In genomic region chr9:6015278-6016157, GRCh38 we compare ENCODE assay signal across 8 cellular contexts. TPM values are rescaled to one million over a fixed set of nuclear protein-coding genes. Genes with fewer than 3 reads are reported as not detected.
DNase-seq lines count a peak whose midpoint lies in the region; ATAC-seq and TF ChIP-seq lines count a peak whose summit lies in the region.

Gene RANBP6, minus strand, starts transcription at chr9:6015624. Its CDS starts 17 bp downstream, at chr9:6015607.

- no peaks in the 10 kb centered on the region for H3K9me3 Mint-ChIP-seq in brain

- TF ChIP-seq POLR2A in gastrocnemius medialis (IDR thresholded peaks at IDR 0.05): peak; percentile 20 to 68

- H3K9me3 ChIP-seq in iPS DF 6.9 (ENCODE audit: control insufficient read depth, insufficient read depth, low read length) (no peaks in the 10 kb centered on the region), gastrocnemius medialis (no peaks in the 10 kb centered on the region)

- peak within 1 kb of the TSS; percentile 96 to 99 (median 98) for H3K27ac Mint-ChIP-seq in brain

- H3K4me1 ChIP-seq in iPS DF 6.9 (ENCODE audit: control insufficient read depth, insufficient read depth, low read length) (no peaks in the 10 kb centered on the region), gastrocnemius medialis (peaks cover 43 to 47% of the 10 kb centered on the region in 2 donors)

- DNase-seq in NCI-H1417 (lab: John Stamatoyannopoulos, UW): peak; percentile 78 to 84 (median 81)
- DNase-seq in NCI-H1417 treated with DMSO at 0.1 percent for 48 hours (lab: John Stamatoyannopoulos, UW): no peak
- peak; percentile 84 for DNase-seq in NCI-H2107 treated with DMSO at 0.1 percent for 48 hours (lab: John Stamatoyannopoulos, UW; ENCODE audit: unreplicated experiment)
- peak; percentile 88 for DNase-seq in UCSD-AML1 (lab: John Stamatoyannopoulos, UW; ENCODE audit: unreplicated experiment)
- DNase-seq in iPS DF 6.9 (ENCODE audit: low read depth, low spot score): no peak
- DNase-seq in gastrocnemius medialis: peak; percentile 85 to 86

- in situ Hi-C loops in gastrocnemius medialis (cut with MboI; ENCODE audit: low sequenced_read_pairs in 4 of 4): loop anchor here in 2 of 4 donors (25.0 kb wide), 2 partner anchors 378 to 672 kb away; partner anchors contain the start of gene RIC1 (in 1 of the 2)

- H3K36me3 ChIP-seq in iPS DF 6.9 (ENCODE audit: control insufficient read depth, insufficient read depth, low read length) (peaks cover 2% of the 10 kb centered on the region; the same call in 1 of the 2 replicates), gastrocnemius medialis (peaks cover 0 to 12% of the 10 kb centered on the region in 2 donors)

- H3K27ac ChIP-seq in iPS DF 6.9 (ENCODE audit: low read length): no peak within 1 kb of the TSS
- peak within 1 kb of the TSS; percentile 83 to 91 (median 86) for H3K27ac ChIP-seq in gastrocnemius medialis

- H3K27me3 Mint-ChIP-seq in brain: peaks cover 15% of the 10 kb centered on the region

- peaks cover 52% of the 10 kb centered on the region for H3K4me1 Mint-ChIP-seq in brain

- peaks cover 42% of the 10 kb centered on the region for H3K36me3 Mint-ChIP-seq in brain

- H3K27me3 ChIP-seq in iPS DF 6.9 (ENCODE audit: control insufficient read depth, insufficient read depth, low read length) (no peaks in the 10 kb centered on the region), gastrocnemius medialis (no peaks in the 10 kb centered on the region)

- H3K4me3 ChIP-seq in iPS DF 6.9 (ENCODE audit: low read length) (peak within 1 kb of the TSS; percentile 90; the same call in 1 of the 2 replicates), gastrocnemius medialis (peak within 1 kb of the TSS; percentile 73 to 89 (median 88))

- intact Hi-C loops in gastrocnemius medialis (cut with DNase I; ENCODE audit: low total_unique reads): loop anchor here (2.0 kb wide), 2 partner anchors 387 to 741 kb away; partner anchors contain the start of genes KDM4C and RIC1

- ATAC-seq in HG03039 (IDR thresholded peaks at IDR 0.05; ENCODE audit: unreplicated experiment) (peak; percentile 97), gastrocnemius medialis (peak; percentile 98)

- TF ChIP-seq CTCF in brain (conservative IDR thresholded peaks at IDR 0.05) (no peak), gastrocnemius medialis (IDR thresholded peaks at IDR 0.05 in 4 of 5, conservative IDR thresholded peaks at IDR 0.05 in 1 of 5) (no peak)

- WGBS in iPS DF 6.9 (ENCODE audit: insufficient coverage, insufficient read length): no CpG with 5 or more reads among the region's 43 CpGs

- peak within 1 kb of the TSS; percentile 95 to 99 (median 97) for H3K4me3 Mint-ChIP-seq in brain

RNA-seq across cellular contexts. Expression of gene RANBP6, which starts in this region (rescaled TPM):
- 9.8 TPM for polyA plus RNA-seq in brain (ENCODE audit: insufficient read depth, low read depth, low replicate concordance)
- total RNA-seq in gastrocnemius medialis: 10 to 100 TPM in 3 of 4 donors, 1 to 10 TPM in 1; 8.1 to 21.0 (median 16.9) TPM

Comparison
In these comparisons a context has a peak if more than half of its experiments do, and no peak if none do; other contexts are left out.
1. DNase-seq: peak in NCI-H1417 (3 of 3), NCI-H2107 treated with DMSO at 0.1 percent for 48 hours (single experiment), UCSD-AML1 (single experiment) and gastrocnemius medialis (2 of 2); none in NCI-H1417 treated with DMSO at 0.1 percent for 48 hours (single experiment) and iPS DF 6.9 (single experiment).